In the genomic region with DNA sequence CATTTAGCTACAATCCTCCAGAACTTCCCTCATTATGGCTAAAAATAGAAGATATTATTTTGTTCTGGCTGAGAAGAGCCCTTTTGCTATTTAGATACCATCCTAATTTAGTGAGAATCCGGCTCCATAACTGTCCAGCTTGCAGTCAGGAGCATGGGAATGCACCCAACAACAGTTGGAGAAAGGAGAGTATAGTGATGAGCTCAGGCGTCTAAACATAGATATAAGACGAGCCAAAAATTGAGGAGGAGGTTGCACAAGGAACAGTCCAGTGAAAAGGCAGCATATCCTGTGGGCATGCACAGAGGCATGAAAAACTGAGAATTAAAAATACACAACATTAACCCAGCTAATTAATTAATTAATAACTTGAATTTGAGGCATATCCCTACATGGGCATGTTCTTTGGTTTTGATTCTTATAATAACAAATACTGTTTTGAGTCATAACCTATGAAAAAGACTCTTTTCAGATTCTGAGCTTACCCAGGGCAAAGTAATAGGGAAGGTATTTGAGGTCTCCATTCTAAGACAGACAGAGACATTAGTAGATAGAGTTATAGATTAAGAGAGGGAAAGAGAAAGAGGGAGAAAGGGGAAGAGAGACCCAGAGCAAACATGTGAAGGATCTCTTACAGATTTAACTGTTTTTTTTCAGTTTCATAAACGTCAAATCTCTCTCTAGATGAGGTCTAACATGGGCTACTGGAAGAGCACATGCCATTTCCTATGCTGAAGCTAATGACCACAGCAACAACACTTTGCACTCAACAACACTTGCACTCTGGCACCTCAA, we compare ENCODE assay signal across 11 cellular contexts.
DNase-seq lines count a peak whose midpoint lies in the region; ATAC-seq and FAIRE-seq lines count a peak whose summit lies in the region.
"Had no signal": no experiment of that assay in that cellular context is flagged by ENCODE, and none has a peak within 500 bp of the region (broad histone marks: within the 10 kb centered on the region; RNA-seq: fewer than 3 reads in every experiment).

No MANE protein-coding gene starts in this region.

- peak; percentile 83 for ATAC-seq in GM21576 (IDR thresholded peaks at IDR 0.05; ENCODE audit: unreplicated experiment)
- ATAC-seq in HG03280 (IDR thresholded peaks at IDR 0.05; ENCODE audit: unreplicated experiment) = peak; percentile 79
- peak; percentile 96 for ATAC-seq in left ventricle myocardium superior
- ATAC-seq: HCT116 had no signal

- DNase-seq in GM18507 (ENCODE audit: extremely low spot score, insufficient read length, low read depth) (no peak), left ventricle myocardium superior (no peak), SW480 (ENCODE audit: low spot score) (no peak), NCI-H146 treated with DMSO at 0.1 percent for 48 hours (lab: John Stamatoyannopoulos, UW; ENCODE audit: unreplicated experiment) (no peak), GM03348 (ENCODE audit: low spot score) (no peak), NCI-H82 (lab: John Stamatoyannopoulos, UW) (no peak)
- DNase-seq: activated naive CD8-positive, alpha-beta T cell treated with anti-CD3 and anti-CD28 coated beads, Interleukin-2, amount 10 ng/mL, durations not matched to agents 7 days and 5 days; stimulated activated CD4-positive, alpha-beta T cell treated with anti-CD3 and anti-CD28 coated beads, Interleukin-4, amount 100 ng/mL, for 24 hours had no signal

- peak; percentile 54 for FAIRE-seq in GM18507 (lab: Jason Lieb, UNC)

- intact Hi-C loops in left ventricle myocardium superior (cut with micrococcal nuclease) = no loop called here
